In genomic region chr10:58414270-58415041, GRCh38 we compare ENCODE assay signal across 8 cellular contexts. TPM values are rescaled to one million over a fixed set of nuclear protein-coding genes. Genes with fewer than 3 reads are reported as not detected.
DNase-seq lines count a peak whose midpoint lies in the region; ATAC-seq and TF ChIP-seq lines count a peak whose summit lies in the region.

No MANE protein-coding gene starts in this region.

- no peak for ATAC-seq in GM19397 (IDR thresholded peaks at IDR 0.05; ENCODE audit: unreplicated experiment)

- peaks cover 4% of the 10 kb centered on the region for H3K27me3 Mint-ChIP-seq in mesothelial cell of epicardium (ENCODE audit: low read depth)
- no peaks in the 10 kb centered on the region for H3K27me3 Mint-ChIP-seq in endothelial cell (ENCODE audit: unreplicated experiment)

- H3K4me1 Mint-ChIP-seq in mesothelial cell of epicardium (peaks cover 7% of the 10 kb centered on the region), endothelial cell (ENCODE audit: unreplicated experiment) (no peaks in the 10 kb centered on the region)

- H3K4me3 Mint-ChIP-seq in mesothelial cell of epicardium = no peak overlapping the region
- H3K4me3 Mint-ChIP-seq in endothelial cell (ENCODE audit: unreplicated experiment) = no peak overlapping the region

- H3K36me3 Mint-ChIP-seq in mesothelial cell of epicardium (no peaks in the 10 kb centered on the region), endothelial cell (ENCODE audit: low read depth, unreplicated experiment) (no peaks in the 10 kb centered on the region)

- H3K4me3 ChIP-seq in NB4 (ENCODE audit: low read depth, low read length) (no peak overlapping the region), choroid plexus epithelial cell (ENCODE audit: low read depth, low read length) (no peak overlapping the region)

- DNase-seq in D341Med (ENCODE audit: low spot score) (peak; percentile 63), NB4 (ENCODE audit: low read depth) (peak; percentile 18), choroid plexus epithelial cell (ENCODE audit: low read depth) (peak; percentile 91), myocyte (ENCODE audit: low read depth) (peak; percentile 77), mesothelial cell of epicardium (ENCODE audit: low spot score in 2 of 2, unreplicated experiment in 2 of 2) (no peak), SKM-1 treated with dmso at 0.1 percent for 144 hours (lab: John Stamatoyannopoulos, UW; ENCODE audit: unreplicated experiment) (no peak), endothelial cell (ENCODE audit: low spot score) (no peak)

- TF ChIP-seq CTCF in NB4 (IDR thresholded peaks at IDR 0.05; ENCODE audit: low read depth, low read length) = no peak
- peak; percentile 66 for TF ChIP-seq CTCF in choroid plexus epithelial cell (conservative IDR thresholded peaks at IDR 0.05; ENCODE audit: low read depth, low read length)
- no peak for TF ChIP-seq CTCF in mesothelial cell of epicardium (IDR thresholded peaks at IDR 0.05; ENCODE audit: unreplicated experiment)
- TF ChIP-seq CTCF in endothelial cell (IDR thresholded peaks at IDR 0.05; ENCODE audit: unreplicated experiment) = no peak

- no peak overlapping the region for H3K27ac Mint-ChIP-seq in mesothelial cell of epicardium
- no peak overlapping the region for H3K27ac Mint-ChIP-seq in endothelial cell (ENCODE audit: unreplicated experiment)

- no peak for TF ChIP-seq POLR2A in NB4 (IDR thresholded peaks at IDR 0.05; ENCODE audit: extremely low read depth, insufficient read length)

- H3K9me3 Mint-ChIP-seq in mesothelial cell of epicardium (peaks cover 5% of the 10 kb centered on the region), endothelial cell (ENCODE audit: unreplicated experiment) (no peaks in the 10 kb centered on the region)

RNA-seq across cellular contexts. Expression of gene TFAM, which starts 29.2 kb away (rescaled TPM):
- total RNA-seq in myocyte = 17.7 and 22.1 TPM in 2 replicates
- 9.4 TPM for polyA plus RNA-seq in myocyte (2012)
- 46.9 to 55.1 TPM (median 52.7 TPM) in 3 replicates for total RNA-seq in mesothelial cell of epicardium
- total RNA-seq in endothelial cell (ENCODE audit: unreplicated experiment) = 39.4 TPM

Comparison
In these comparisons a context has a peak if more than half of its experiments do, and no peak if none do; other contexts are left out.
1. DNase-seq: peak in D341Med (single experiment), NB4 (single experiment), choroid plexus epithelial cell (single experiment) and myocyte (single experiment); none in mesothelial cell of epicardium (0 of 2), SKM-1 treated with dmso at 0.1 percent for 144 hours (single experiment) and endothelial cell (single experiment).